7 cellular contexts compared by ENCODE assay signal in the genomic region with DNA sequence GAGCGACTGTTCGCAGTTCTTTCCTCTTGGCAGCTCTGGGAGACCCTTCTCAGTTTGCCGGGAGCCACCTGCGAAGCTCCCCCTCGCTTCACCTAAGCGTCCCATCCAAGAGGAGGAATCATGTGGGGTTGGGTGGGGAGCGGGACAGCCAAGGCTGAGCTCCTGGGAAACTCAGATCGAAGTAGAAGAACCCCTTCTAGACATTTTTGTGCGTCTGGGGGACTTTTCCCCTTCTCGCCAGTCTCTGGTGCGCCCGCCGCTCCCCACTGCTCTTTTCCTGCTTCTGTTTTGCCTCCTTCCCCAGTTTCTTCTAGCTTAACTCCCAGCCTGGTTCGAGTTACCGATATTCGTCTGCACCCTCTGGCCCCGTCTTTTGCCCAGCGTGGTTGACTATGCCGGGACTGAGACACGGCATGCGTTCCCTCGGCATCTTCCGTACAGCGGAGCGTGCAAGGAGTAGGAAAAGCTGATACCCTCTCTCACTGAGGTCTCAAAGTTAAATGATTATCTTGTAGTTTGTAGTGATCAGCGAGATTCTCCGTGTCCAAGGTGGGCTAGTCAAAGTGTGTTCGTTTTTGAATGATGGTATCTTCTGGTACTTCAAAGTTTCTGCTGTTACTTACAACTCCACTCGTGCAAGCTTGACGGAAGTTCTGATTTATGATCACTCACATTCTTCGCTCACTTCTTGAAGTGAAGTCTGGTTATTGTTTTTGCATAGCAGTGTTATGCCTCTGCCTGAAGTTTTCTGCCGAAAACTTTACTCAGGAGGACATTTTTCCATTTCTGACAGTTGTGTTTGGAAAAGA. TPM values are rescaled to one million over a fixed set of nuclear protein-coding genes. Genes with fewer than 3 reads are reported as not detected.
DNase-seq lines count a peak whose midpoint lies in the region; ATAC-seq and TF ChIP-seq lines count a peak whose summit lies in the region.

No MANE protein-coding gene starts in this region.

- H3K4me1 Mint-ChIP-seq in stimulated activated naive CD8-positive, alpha-beta T cell treated with anti-CD3 and anti-CD28 coated beads, Interleukin-15, amount 100 ng/mL, for 72 hours, result peaks cover 43% of the 10 kb centered on the region

- H3K9me3 Mint-ChIP-seq in stimulated activated naive CD8-positive, alpha-beta T cell treated with anti-CD3 and anti-CD28 coated beads, Interleukin-15, amount 100 ng/mL, for 72 hours, result no peaks in the 10 kb centered on the region

- H3K27ac Mint-ChIP-seq in stimulated activated naive CD8-positive, alpha-beta T cell treated with anti-CD3 and anti-CD28 coated beads, Interleukin-15, amount 100 ng/mL, for 72 hours, result peak overlapping the region; percentile 95 to 100

- peak; percentile 7 for ATAC-seq in HG02623 (IDR thresholded peaks at IDR 0.05; ENCODE audit: unreplicated experiment)
- ATAC-seq in stimulated activated naive CD8-positive, alpha-beta T cell treated with anti-CD3 and anti-CD28 coated beads, Interleukin-15, amount 100 ng/mL, for 72 hours, result peak; percentile 31

- H3K4me3 Mint-ChIP-seq in stimulated activated naive CD8-positive, alpha-beta T cell treated with anti-CD3 and anti-CD28 coated beads, Interleukin-15, amount 100 ng/mL, for 72 hours, result peak overlapping the region; percentile 93 to 96

- no peak for TF ChIP-seq CTCF in GM13977 (IDR thresholded peaks at IDR 0.05; ENCODE audit: extremely low read depth, insufficient read depth, missing control alignments)
- no peak for TF ChIP-seq CTCF in epithelial cell of esophagus (IDR thresholded peaks at IDR 0.05; ENCODE audit: insufficient read depth, low read depth, low read length, missing control alignments)

- peak overlapping the region; percentile 83 for H3K4me3 ChIP-seq in epithelial cell of esophagus (ENCODE audit: low read length)

- in situ Hi-C loops in GM13977 (cut with MboI; ENCODE audit: low pct_unique_long_range_greater_than_20kb, low sequenced_read_pairs, unreplicated experiment), result no loop called here

- no peaks in the 10 kb centered on the region for H3K27me3 Mint-ChIP-seq in stimulated activated naive CD8-positive, alpha-beta T cell treated with anti-CD3 and anti-CD28 coated beads, Interleukin-15, amount 100 ng/mL, for 72 hours

- DNase-seq in GM13977 (ENCODE audit: low spot score) (peak; percentile 24), NCI-H2171 treated with DMSO at 0.1 percent for 48 hours (lab: John Stamatoyannopoulos, UW) (peak; percentile 60), epithelial cell of esophagus (ENCODE audit: low read depth) (peak; percentile 58), mucosa of gallbladder (ENCODE audit: low spot score) (peak; percentile 19)
- DNase-seq in activated CD8-positive, alpha-beta memory T cell treated with anti-CD3 and anti-CD28 coated beads, Interleukin-2, amount 50 U/mL, for 4 hours, result peak; percentile 39
- DNase-seq in stimulated activated naive CD8-positive, alpha-beta T cell treated with anti-CD3 and anti-CD28 coated beads, Interleukin-15, amount 100 ng/mL, for 72 hours, result peak; percentile 45 to 47

RNA-seq across cellular contexts. Expression of a gene that starts 0.7 kb away (rescaled TPM):
- 12.1 TPM for total RNA-seq in mucosa of gallbladder

RNA-seq across cellular contexts. Expression of a gene that starts 1.1 kb away (rescaled TPM):
- total RNA-seq in mucosa of gallbladder, result 62.7 TPM

Comparison
In these comparisons a context has a peak if more than half of its experiments do, and no peak if none do; other contexts are left out.
1. Peak in every context shown above with its lines: DNase-seq, ATAC-seq and H3K4me3 ChIP-seq.